Comparison of ENCODE assay signal across 8 cellular contexts in the genomic region with DNA sequence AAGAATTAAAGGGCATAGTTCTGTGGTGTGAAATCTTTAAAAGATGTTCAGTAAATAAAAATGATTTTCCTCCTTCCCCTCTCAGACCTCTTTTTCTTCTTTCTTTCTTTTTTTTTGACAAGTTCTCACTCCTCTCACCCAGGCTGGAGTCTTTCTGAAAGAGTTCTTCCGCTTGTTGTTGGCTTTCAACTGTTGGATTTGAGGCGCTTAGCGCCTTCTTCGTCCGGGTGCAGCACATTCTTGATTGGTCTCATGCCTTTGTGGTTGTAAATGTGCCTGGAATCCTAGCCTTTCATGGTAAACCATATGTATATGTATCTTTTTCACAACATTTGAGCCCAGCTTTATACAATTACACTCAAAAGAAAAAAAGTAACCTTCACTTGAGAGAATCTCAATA. TPM values are rescaled to one million over a fixed set of nuclear protein-coding genes. Genes with fewer than 3 reads are reported as not detected.
A peak's percentile ranks its signal among the peaks of the same experiment; 100 is the strongest.
DNase-seq lines count a peak whose midpoint lies in the region; FAIRE-seq and TF ChIP-seq lines count a peak whose summit lies in the region.

No MANE protein-coding gene starts in this region.

- intact Hi-C loops in PC-9 (cut with micrococcal nuclease; ENCODE audit: unreplicated experiment), result loop anchor here (10.0 kb wide), 1 partner anchor 311 kb away; the partner anchor contains the start of gene SLC19A2

- TF ChIP-seq CTCF in PC-9 (conservative IDR thresholded peaks at IDR 0.05), result no peak
- TF ChIP-seq CTCF in retinal pigment epithelial cell (conservative IDR thresholded peaks at IDR 0.05; ENCODE audit: low read depth, low read length), result no peak

- peaks cover 23% of the 10 kb centered on the region for H3K36me3 ChIP-seq in PC-9 (ENCODE audit: low read depth)

- no peak for DNase-seq in GM19239 (ENCODE audit: insufficient read length, low spot score)
- DNase-seq in PC-9, result no peak
- DNase-seq in erythroblast (lab: John Stamatoyannopoulos, UW), result peak; percentile 55 to 57
- DNase-seq in retinal pigment epithelial cell (ENCODE audit: low read depth), result no peak
- no peak for DNase-seq in HTR-8/SVneo (ENCODE audit: insufficient read length, low spot score)
- no peak for DNase-seq in C1 segment of cervical spinal cord (lab: John Stamatoyannopoulos, UW)
- no peak for DNase-seq in activated effector memory CD4-positive, alpha-beta T cell treated with anti-CD3 and anti-CD28 coated beads, Interleukin-2, amount 50 U/mL, for 16 hours
- no peak for DNase-seq in LoVo (ENCODE audit: low spot score)

- peaks cover 6% of the 10 kb centered on the region; the same call in 1 of the 2 replicates for H3K4me1 ChIP-seq in PC-9 (replicated peaks; ENCODE audit: insufficient read depth)

- no TSS peak for BruUV-seq in PC-9 (replicated peaks; lab: Mats Ljungman, UMichigan)

- no peak for TF ChIP-seq POLR2A in erythroblast (IDR thresholded peaks at IDR 0.05; ENCODE audit: low read length)

- FAIRE-seq in GM19239 (lab: Jason Lieb, UNC), result peak; percentile 75
- no peak for FAIRE-seq in HTR-8/SVneo (lab: Jason Lieb, UNC)

- H3K27me3 ChIP-seq in PC-9 (ENCODE audit: insufficient read depth, low read depth), result no peaks in the 10 kb centered on the region

- POLR2A ChIA-PET in PC-9 (lab: Charles Lee; ENCODE audit: unreplicated experiment), result interaction anchor here (1.1 kb wide), 1 partner anchor 16 kb away, joined by 3 read pairs; no protein-coding TSS in a partner anchor

- CTCF ChIA-PET in PC-9 (lab: Charles Lee), result no interaction called here

- H3K9me3 ChIP-seq in PC-9 (ENCODE audit: insufficient read depth, low read depth), result no peaks in the 10 kb centered on the region

- H3K4me3 ChIP-seq in PC-9 (peak overlapping the region; percentile 85), retinal pigment epithelial cell (ENCODE audit: low read length) (peak overlapping the region; percentile 96)

- peak overlapping the region; percentile 89 for H3K4me2 ChIP-seq in PC-9

- peak overlapping the region; percentile 86 for H2AFZ ChIP-seq in PC-9

- no peaks in the 10 kb centered on the region for H3F3A ChIP-seq in PC-9 (ENCODE audit: insufficient read depth, low read depth)

- H3K9me2 ChIP-seq in PC-9 (ENCODE audit: insufficient read depth), result no peaks in the 10 kb centered on the region

- H4K20me1 ChIP-seq in PC-9 (ENCODE audit: insufficient read depth), result no peaks in the 10 kb centered on the region

- peak overlapping the region; percentile 78 for H3K27ac ChIP-seq in PC-9

- peaks cover 51% of the 10 kb centered on the region for H3K79me2 ChIP-seq in PC-9 (ENCODE audit: low read depth)

RNA-seq across cellular contexts. Expression of gene METTL18, which starts 1.0 kb away (rescaled TPM):
- 7.5 and 11.4 TPM in 2 replicates for total RNA-seq in PC-9 (2021)

Comparison
In these comparisons a context has a peak if more than half of its experiments do, and no peak if none do; other contexts are left out.
1. DNase-seq: peak in erythroblast (2 of 2); none in GM19239 (single experiment), PC-9 (0 of 2), retinal pigment epithelial cell (single experiment), HTR-8/SVneo (single experiment), C1 segment of cervical spinal cord (0 of 14), activated effector memory CD4-positive, alpha-beta T cell treated with anti-CD3 and anti-CD28 coated beads, Interleukin-2, amount 50 U/mL, for 16 hours (single experiment) and LoVo (single experiment).